Comparison of ENCODE assay signal across 17 cellular contexts in the genomic region with DNA sequence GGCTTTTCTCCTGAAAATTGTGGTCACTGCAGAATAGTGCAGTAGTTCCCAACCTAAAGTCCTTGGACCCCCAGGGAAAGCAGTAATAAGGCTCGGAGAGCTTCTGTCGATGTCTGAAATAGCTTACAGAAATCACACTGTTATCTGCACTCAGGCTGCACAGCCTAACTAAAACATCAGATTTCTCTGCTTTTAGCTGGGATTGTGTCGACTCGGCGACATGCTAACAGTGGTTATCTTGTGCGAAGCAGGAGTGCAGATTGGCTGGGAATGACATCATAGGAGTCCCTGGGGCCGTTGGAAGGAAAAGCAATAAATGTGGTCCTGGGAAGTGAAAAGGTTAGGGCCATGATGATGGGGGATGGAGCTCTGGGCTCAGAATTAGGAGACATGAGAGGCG.
DNase-seq lines count a peak whose midpoint lies in the region; ATAC-seq and TF ChIP-seq lines count a peak whose summit lies in the region.
"Had no signal": no experiment of that assay in that cellular context is flagged by ENCODE, and none has a peak within 500 bp of the region (broad histone marks: within the 10 kb centered on the region; RNA-seq: fewer than 3 reads in every experiment).

No MANE protein-coding gene starts in this region.

- H3K9me3 ChIP-seq in BE2C: no peaks in the 10 kb centered on the region
- no peaks in the 10 kb centered on the region for H3K9me3 ChIP-seq in SK-N-SH
- H3K9me3 ChIP-seq in neural cell (ENCODE audit: low read length): no peaks in the 10 kb centered on the region
- H3K9me3 ChIP-seq in lower lobe of right lung: no peaks in the 10 kb centered on the region

- H3K79me2 ChIP-seq in SK-N-SH (ENCODE audit: insufficient read depth) (no peaks in the 10 kb centered on the region), neural cell (replicated peaks; ENCODE audit: insufficient read depth, low read length) (no peaks in the 10 kb centered on the region)

- H3K27me3 ChIP-seq in BE2C: no peaks in the 10 kb centered on the region
- H3K27me3 ChIP-seq in SK-N-SH (ENCODE audit: insufficient read depth): peaks cover 12% of the 10 kb centered on the region; the same call in 1 of the 2 replicates
- H3K27me3 ChIP-seq in neural cell (ENCODE audit: insufficient read depth, low read depth, low read length): no peaks in the 10 kb centered on the region
- peaks cover 13% of the 10 kb centered on the region for H3K27me3 ChIP-seq in lower lobe of right lung (ENCODE audit: low read depth)

- no peak overlapping the region for H3K9ac ChIP-seq in SK-N-SH
- H3K9ac ChIP-seq in neural cell (ENCODE audit: low read length): peak overlapping the region; percentile 57

- H3K27ac ChIP-seq in SK-N-SH (ENCODE audit: low read depth in 2 of 2, low read length in 1 of 2) (peak overlapping the region in 1 of 2 experiments; percentile 97; a peak in 2 of 4 replicates), neural cell (ENCODE audit: low read length) (peak overlapping the region; percentile 79), lower lobe of right lung (no peak overlapping the region)

- H3K36me3 Mint-ChIP-seq in activated naive CD8-positive, alpha-beta T cell treated with anti-CD3 and anti-CD28 coated beads, Interleukin-2, amount 50 U/mL, for 24 hours (ENCODE audit: low read depth): no peaks in the 10 kb centered on the region
- H3K36me3 Mint-ChIP-seq: CD4-positive, CD25-positive, alpha-beta regulatory T cell; CD8-positive, alpha-beta memory T cell had no signal

- intact Hi-C loops in lower lobe of right lung (cut with DNase I): no loop called here

- CTCF ChIA-PET in SK-N-SH (lab: Yijun Ruan, JAX): interaction anchor here (0.7 to 3.2 kb wide), 8 partner anchors 9 to 236 kb away, joined by 3 to 10 read pairs (median 6); a partner anchor contains a TSS

- DNase-seq in BE2C: peak; percentile 78
- DNase-seq in SK-N-SH: peak; percentile 69
- DNase-seq in islet precursor cell: peak; percentile 77
- DNase-seq in effector CD8-positive, alpha-beta T cell (lab: John Stamatoyannopoulos, UW): no peak
- no peak for DNase-seq in lower lobe of right lung
- DNase-seq in HK-2 (ENCODE audit: unreplicated experiment): no peak
- no peak for DNase-seq in activated naive CD8-positive, alpha-beta T cell treated with anti-CD3 and anti-CD28 coated beads, Interleukin-2, amount 50 U/mL, for 24 hours
- DNase-seq: 8988T; C1 segment of cervical spinal cord; CD4-positive, CD25-positive, alpha-beta regulatory T cell; CD8-positive, alpha-beta memory T cell; COR-L47; DMS 273 treated with DMSO at 0.1 percent for 48 hours; HCEC 1CT had no signal

- H2AFZ ChIP-seq in SK-N-SH (ENCODE audit: low read depth) (no peak overlapping the region), neural cell (ENCODE audit: low read depth, low read length) (peak overlapping the region; percentile 10)
- H2AFZ ChIP-seq: GM23338 had no signal

- peaks cover 5% of the 10 kb centered on the region for H3K27me3 Mint-ChIP-seq in activated naive CD8-positive, alpha-beta T cell treated with anti-CD3 and anti-CD28 coated beads, Interleukin-2, amount 50 U/mL, for 24 hours
- H3K27me3 Mint-ChIP-seq: CD4-positive, CD25-positive, alpha-beta regulatory T cell had no signal

- no peak overlapping the region for H3K4me3 Mint-ChIP-seq in activated naive CD8-positive, alpha-beta T cell treated with anti-CD3 and anti-CD28 coated beads, Interleukin-2, amount 50 U/mL, for 24 hours
- H3K4me3 Mint-ChIP-seq: B cell; CD4-positive, CD25-positive, alpha-beta regulatory T cell; CD8-positive, alpha-beta memory T cell; GM23338 had no signal

- POLR2A ChIA-PET in SK-N-SH (lab: Yijun Ruan, JAX): interaction anchor here (0.9 to 3.7 kb wide), 7 partner anchors 17 to 147 kb away, joined by 3 to 29 read pairs (median 5); no protein-coding TSS in a partner anchor

- TF ChIP-seq CTCF in BE2C (IDR thresholded peaks at IDR 0.05; ENCODE audit: low read depth, low read length) (no peak), SK-N-SH (IDR thresholded peaks at IDR 0.05) (no peak), neural cell (IDR thresholded peaks at IDR 0.05; ENCODE audit: poor library complexity, severe bottlenecking) (no peak), lower lobe of right lung (IDR thresholded peaks at IDR 0.05) (no peak)

- peaks cover 39% of the 10 kb centered on the region for H3K4me1 ChIP-seq in BE2C
- H3K4me1 ChIP-seq in SK-N-SH (ENCODE audit: control insufficient read depth in 1 of 2, insufficient read depth in 2 of 2, low read depth in 1 of 2, low read length in 1 of 2): peaks cover 0 to 62% of the 10 kb centered on the region in 2 experiments; a peak in 2 of 4 replicates
- no peaks in the 10 kb centered on the region for H3K4me1 ChIP-seq in lower lobe of right lung

- H3K4me3 ChIP-seq in BE2C (ENCODE audit: low read depth, low read length): 0 out of 2 replicates have a peak overlapping the region, but pooled peaks have one; percentile 20
- H3K4me3 ChIP-seq in SK-N-SH (ENCODE audit: low read depth in 2 of 2, low read length in 1 of 2): no peak overlapping the region
- peak overlapping the region; percentile 29 for H3K4me3 ChIP-seq in neural cell (ENCODE audit: low read length)
- H3K4me3 ChIP-seq in lower lobe of right lung: no peak overlapping the region
- H3K4me3 ChIP-seq: GM23338 had no signal

- TF ChIP-seq RAD21 in SK-N-SH (IDR thresholded peaks at IDR 0.05; ENCODE audit: low read length) (peak; percentile 21; the same call in 1 of the 2 replicates), neural cell (conservative IDR thresholded peaks at IDR 0.05) (peak; percentile 42)

- H3F3A ChIP-seq in SK-N-SH (replicated peaks; ENCODE audit: insufficient read depth) (no peaks in the 10 kb centered on the region), neural cell (ENCODE audit: insufficient read depth, low read length, poor library complexity, severe bottlenecking) (no peaks in the 10 kb centered on the region)

- no peaks in the 10 kb centered on the region for H3K9me3 Mint-ChIP-seq in activated naive CD8-positive, alpha-beta T cell treated with anti-CD3 and anti-CD28 coated beads, Interleukin-2, amount 50 U/mL, for 24 hours
- H3K9me3 Mint-ChIP-seq: CD8-positive, alpha-beta memory T cell; GM23338 had no signal

- H3K36me3 ChIP-seq in BE2C (no peaks in the 10 kb centered on the region), SK-N-SH (replicated peaks in 1 of 2; ENCODE audit: control insufficient read depth in 1 of 2, insufficient read depth in 2 of 2, low read length in 1 of 2) (no peaks in the 10 kb centered on the region), neural cell (ENCODE audit: insufficient read depth, low read length) (no peaks in the 10 kb centered on the region), lower lobe of right lung (no peaks in the 10 kb centered on the region)

- TF ChIP-seq EP300 in SK-N-SH (IDR thresholded peaks at IDR 0.05; ENCODE audit: borderline replicate concordance in 1 of 2, low read depth in 1 of 2, low read length in 1 of 2): peak in 1 of 2 experiments; percentile 62; a peak in 1 of 4 replicates
- TF ChIP-seq EP300 in neural cell (conservative IDR thresholded peaks at IDR 0.05; ENCODE audit: poor library complexity, severe bottlenecking): peak; percentile 33

- no peak overlapping the region for H3K27ac Mint-ChIP-seq in activated naive CD8-positive, alpha-beta T cell treated with anti-CD3 and anti-CD28 coated beads, Interleukin-2, amount 50 U/mL, for 24 hours
- H3K27ac Mint-ChIP-seq: B cell; CD4-positive, CD25-positive, alpha-beta regulatory T cell; CD8-positive, alpha-beta memory T cell; GM23338 had no signal

- H3K4me2 ChIP-seq in SK-N-SH (no peak overlapping the region), neural cell (ENCODE audit: low read length) (peak overlapping the region; percentile 37)
- H3K4me2 ChIP-seq: GM23338 had no signal

- no peak for ATAC-seq in lower lobe of right lung
- ATAC-seq in activated naive CD8-positive, alpha-beta T cell treated with anti-CD3 and anti-CD28 coated beads, Interleukin-2, amount 50 U/mL, for 24 hours: no peak
- ATAC-seq: GM23338 had no signal

- H3K9me2 ChIP-seq in SK-N-SH (no peaks in the 10 kb centered on the region), neural cell (ENCODE audit: insufficient read depth, low read length) (no peaks in the 10 kb centered on the region)

- no peaks in the 10 kb centered on the region for H3K4me1 Mint-ChIP-seq in activated naive CD8-positive, alpha-beta T cell treated with anti-CD3 and anti-CD28 coated beads, Interleukin-2, amount 50 U/mL, for 24 hours
- H3K4me1 Mint-ChIP-seq: B cell; CD4-positive, CD25-positive, alpha-beta regulatory T cell; CD8-positive, alpha-beta memory T cell had no signal

- 15% methylated on average over 8 of the region's 8 CpGs for WGBS in SK-N-SH (ENCODE audit: low lambda C conversion rate)

- H4K20me1 ChIP-seq in SK-N-SH (ENCODE audit: insufficient read depth) (no peaks in the 10 kb centered on the region), neural cell (ENCODE audit: insufficient read depth) (no peaks in the 10 kb centered on the region)

TF ChIP-seq in SK-N-SH, 30 proteins besides CTCF, POLR2A, EP300 and RAD21:
- peak; percentile 72 for TF ChIP-seq FOXJ3 (CRISPR knock-in tag; IDR thresholded peaks at IDR 0.05)
- TF ChIP-seq CHD2 (IDR thresholded peaks at IDR 0.05; ENCODE audit: low read length, partially characterized antibody): no peak
- TF ChIP-seq GATA2 (CRISPR knock-in tag; IDR thresholded peaks at IDR 0.05): peak; percentile 89
TF ChIP-seq in SK-N-SH: peak in this region for 2.

TF ChIP-seq in neural cell, 6 proteins besides CTCF, POLR2A, EP300 and RAD21 (continues in another document):
- TF ChIP-seq MXI1 (conservative IDR thresholded peaks at IDR 0.05; ENCODE audit: poor library complexity, severe bottlenecking) (no peak), SMC3 (conservative IDR thresholded peaks at IDR 0.05; ENCODE audit: poor library complexity) (peak; percentile 46), TAF1 (IDR thresholded peaks at IDR 0.05; ENCODE audit: low read depth) (no peak)

Comparison
In these comparisons a context has a peak if more than half of its experiments do, and no peak if none do; other contexts are left out.
1. DNase-seq: peak in BE2C (single experiment), SK-N-SH (single experiment) and islet precursor cell (single experiment); none in effector CD8-positive, alpha-beta T cell (single experiment), lower lobe of right lung (single experiment), HK-2 (single experiment) and activated naive CD8-positive, alpha-beta T cell treated with anti-CD3 and anti-CD28 coated beads, Interleukin-2, amount 50 U/mL, for 24 hours (single experiment).
2. H3K4me3 ChIP-seq: peak in BE2C (single experiment) and neural cell (single experiment); none in SK-N-SH (0 of 2) and lower lobe of right lung (single experiment).